Comparison of ENCODE assay signal across 8 cellular contexts in the genomic region with DNA sequence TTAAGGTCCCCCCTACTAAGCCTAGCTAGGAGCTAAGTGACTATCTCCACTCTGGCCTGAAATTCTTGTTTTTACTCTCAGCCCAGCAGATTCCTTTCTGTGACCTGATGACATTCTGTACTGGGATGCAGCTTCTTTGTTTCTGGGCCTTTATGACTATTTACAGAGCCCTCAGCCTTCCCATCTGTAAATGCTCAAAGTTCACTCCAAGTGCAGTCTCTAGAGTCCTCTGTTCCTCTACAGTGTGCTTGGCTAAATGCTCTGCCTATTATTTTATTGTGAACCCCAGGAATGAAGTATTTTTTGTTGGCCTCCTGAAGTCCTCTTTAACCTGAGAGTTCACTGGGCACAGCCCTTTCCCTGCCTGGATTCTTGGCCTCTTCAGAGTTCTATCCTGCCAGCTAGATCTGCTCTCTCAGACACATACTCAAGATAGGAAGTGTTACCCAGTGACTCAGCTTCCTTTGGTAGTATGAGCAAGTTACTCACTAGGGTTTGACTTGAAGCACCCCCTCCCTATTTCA.
DNase-seq lines count a peak whose midpoint lies in the region; ATAC-seq and TF ChIP-seq lines count a peak whose summit lies in the region.

No MANE protein-coding gene starts in this region.

- H3K36me3 ChIP-seq in esophagus muscularis mucosa, result no peaks in the 10 kb centered on the region

- peak; percentile 56 to 77 for ATAC-seq in activated CD4-positive, CD25-positive, alpha-beta regulatory T cell treated with anti-CD3 and anti-CD28 coated beads, Interleukin-2, amount 50 U/mL, for 24 hours
- ATAC-seq in HG03354 (IDR thresholded peaks at IDR 0.05; ENCODE audit: poor library complexity, severe bottlenecking, unreplicated experiment) (peak; percentile 73), HG03571 (IDR thresholded peaks at IDR 0.05; ENCODE audit: unreplicated experiment) (no peak)

- peak overlapping the region; percentile 47 to 63 (median 60) for H3K27ac ChIP-seq in esophagus muscularis mucosa (replicated peaks in 1 of 4)
- no peak overlapping the region for H3K27ac ChIP-seq in caudate nucleus (ENCODE audit: low read depth, low read length)

- TF ChIP-seq EP300 in esophagus muscularis mucosa (IDR thresholded peaks at IDR 0.05), result no peak

- intact Hi-C loops in esophagus muscularis mucosa (cut with DNase I), result no loop called here

- DNase-seq in activated CD4-positive, CD25-positive, alpha-beta regulatory T cell treated with anti-CD3 and anti-CD28 coated beads, Interleukin-2, amount 50 U/mL, for 72 hours, result no peak
- DNase-seq in esophagus muscularis mucosa (ENCODE audit: extremely low spot score) (no peak), retinal pigment epithelial cell (ENCODE audit: low read depth) (peak; percentile 4), NCI-H2107 (lab: John Stamatoyannopoulos, UW) (no peak), caudate nucleus (lab: John Stamatoyannopoulos, UW) (no peak)

- H3K27me3 ChIP-seq in esophagus muscularis mucosa, result no peaks in the 10 kb centered on the region

- H3K9me3 ChIP-seq in esophagus muscularis mucosa, result no peaks in the 10 kb centered on the region

- TF ChIP-seq POLR2A in esophagus muscularis mucosa (IDR thresholded peaks at IDR 0.05; ENCODE audit: low read depth), result no peak

- H3K4me3 ChIP-seq in esophagus muscularis mucosa, result no peak overlapping the region
- no peak overlapping the region for H3K4me3 ChIP-seq in retinal pigment epithelial cell (ENCODE audit: low read length)

- TF ChIP-seq CTCF in esophagus muscularis mucosa (IDR thresholded peaks at IDR 0.05) (no peak), retinal pigment epithelial cell (conservative IDR thresholded peaks at IDR 0.05; ENCODE audit: low read depth, low read length) (no peak)

- H3K4me1 ChIP-seq in esophagus muscularis mucosa, result peaks cover 7 to 41% (median 22%) of the 10 kb centered on the region in 4 donors
